9 cellular contexts compared by ENCODE assay signal in the genomic region with DNA sequence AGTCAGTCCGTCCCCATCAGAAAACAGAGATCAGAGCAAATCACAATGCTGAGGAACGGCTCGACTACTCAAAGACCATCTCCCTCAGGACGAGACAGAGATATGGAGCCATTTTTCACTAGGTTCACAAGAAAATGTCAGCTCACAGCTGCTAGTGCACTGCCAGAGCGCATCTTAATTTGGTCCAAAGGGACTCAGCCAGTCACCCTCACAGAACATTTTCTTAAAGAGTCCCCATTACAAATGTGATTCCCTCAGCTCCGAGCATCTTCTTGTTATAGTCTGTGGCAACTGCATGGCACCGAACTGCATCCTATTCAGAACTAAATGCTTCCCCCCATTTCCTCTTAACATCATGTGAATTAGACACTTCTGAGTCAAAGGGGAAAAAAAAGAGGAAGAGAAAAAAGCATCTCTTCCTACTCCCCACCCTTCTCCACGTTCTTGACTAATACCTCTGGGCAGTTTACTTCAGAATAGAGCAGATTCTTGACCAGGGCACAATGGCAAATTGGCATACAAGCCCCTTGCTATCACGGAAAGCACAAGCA.
DNase-seq lines count a peak whose midpoint lies in the region; ATAC-seq, FAIRE-seq and TF ChIP-seq lines count a peak whose summit lies in the region.
"Had no signal": no experiment of that assay in that cellular context is flagged by ENCODE, and none has a peak within 500 bp of the region (broad histone marks: within the 10 kb centered on the region; RNA-seq: fewer than 3 reads in every experiment).

No MANE protein-coding gene starts in this region.

- no peak overlapping the region for H2BK120ac ChIP-seq in trophoblast cell (ENCODE audit: insufficient read depth, low read length, poor library complexity)

- no peak overlapping the region for H4K91ac ChIP-seq in trophoblast cell (ENCODE audit: low read depth, low read length)

- no peaks in the 10 kb centered on the region for H3K79me2 ChIP-seq in trophoblast cell (ENCODE audit: control insufficient read depth, insufficient read depth, low read length, poor library complexity)

- no peak for TF ChIP-seq CTCF in Calu3 (IDR thresholded peaks at IDR 0.05; ENCODE audit: unreplicated experiment)
- TF ChIP-seq CTCF in CD8-positive, alpha-beta T cell (IDR thresholded peaks at IDR 0.05) = no peak

- no peaks in the 10 kb centered on the region for H3K36me3 ChIP-seq in trophoblast cell (ENCODE audit: control insufficient read depth in 1 of 2, insufficient read depth in 2 of 2, low read length in 2 of 2)
- no peaks in the 10 kb centered on the region for H3K36me3 ChIP-seq in CD8-positive, alpha-beta T cell (ENCODE audit: insufficient read depth, low read length)

- peaks cover 6% of the 10 kb centered on the region for H3K36me3 Mint-ChIP-seq in Calu3 (ENCODE audit: insufficient read depth, unreplicated experiment)
- H3K36me3 Mint-ChIP-seq in CD8-positive, alpha-beta T cell = no peaks in the 10 kb centered on the region

- no peak overlapping the region for H3K4ac ChIP-seq in trophoblast cell (ENCODE audit: low read depth, low read length)

- peak; percentile 79 for ATAC-seq in GM21526 (IDR thresholded peaks at IDR 0.05; ENCODE audit: low FRiP score, unreplicated experiment)
- ATAC-seq in CD8-positive, alpha-beta T cell = no peak

- H4K12ac ChIP-seq in trophoblast cell (ENCODE audit: low read depth, low read length) = no peak overlapping the region

- H3K9me3 ChIP-seq in trophoblast cell (ENCODE audit: insufficient read depth, low read depth, low read length) = no peaks in the 10 kb centered on the region
- no peaks in the 10 kb centered on the region for H3K9me3 ChIP-seq in CD8-positive, alpha-beta T cell (ENCODE audit: low read length)

- H3K27me3 Mint-ChIP-seq in Calu3 (ENCODE audit: unreplicated experiment) = no peaks in the 10 kb centered on the region
- H3K27me3 Mint-ChIP-seq in CD8-positive, alpha-beta T cell (ENCODE audit: low read depth) = peaks cover 3% of the 10 kb centered on the region

- H3K14ac ChIP-seq in trophoblast cell (ENCODE audit: low read length) = no peak overlapping the region

- H2AFZ ChIP-seq in trophoblast cell (ENCODE audit: insufficient read depth, low read length, poor library complexity) = peak overlapping the region; percentile 37

- no peaks in the 10 kb centered on the region for H3K27me3 ChIP-seq in trophoblast cell (ENCODE audit: insufficient read depth, low read length)
- H3K27me3 ChIP-seq in CD8-positive, alpha-beta T cell (ENCODE audit: insufficient read depth, low read length) = no peaks in the 10 kb centered on the region

- no peak overlapping the region for H4K8ac ChIP-seq in trophoblast cell (ENCODE audit: low read depth, low read length)

- no peaks in the 10 kb centered on the region for H3K9me3 Mint-ChIP-seq in Calu3 (ENCODE audit: low read depth, unreplicated experiment)
- H3K9me3 Mint-ChIP-seq in CD8-positive, alpha-beta T cell = no peaks in the 10 kb centered on the region
- H3K9me3 Mint-ChIP-seq: stimulated activated naive CD8-positive, alpha-beta T cell treated with anti-CD3 and anti-CD28 coated beads, Interleukin-15, Interleukin-2, amounts not matched to agents 100 ng/mL and 50 ng/mL, for 24 hours had no signal

- H3K4me3 ChIP-seq in trophoblast cell (ENCODE audit: low read depth, low read length) = no peak overlapping the region
- no peak overlapping the region for H3K4me3 ChIP-seq in CD8-positive, alpha-beta T cell (ENCODE audit: low read depth, low read length)

- CTCF ChIA-PET in Calu3 (lab: Charles Lee) = no interaction called here
- CTCF ChIA-PET in CD8-positive, alpha-beta T cell (lab: Charles Lee) = no interaction called here

- H2BK5ac ChIP-seq in trophoblast cell (ENCODE audit: low read depth, low read length, poor library complexity) = no peak overlapping the region

- DNase-seq in ELF-1 (ENCODE audit: low read depth, low spot score) = peak; percentile 8
- DNase-seq in HT1080 (ENCODE audit: low read depth) = peak; percentile 38
- peak; percentile 48 for DNase-seq in ecto neural progenitor cell (ENCODE audit: low spot score)
- DNase-seq in trophoblast cell = no peak
- DNase-seq in Calu3 = no peak
- DNase-seq in urothelium cell line (ENCODE audit: low spot score) = no peak
- DNase-seq in CD8-positive, alpha-beta T cell = no peak

- POLR2A ChIA-PET in CD8-positive, alpha-beta T cell (lab: Charles Lee) = no interaction called here

- no peaks in the 10 kb centered on the region for H3K79me1 ChIP-seq in trophoblast cell (ENCODE audit: low read length)

- no peak for FAIRE-seq in urothelium cell line (lab: Jason Lieb, UNC)

- no peak overlapping the region for H2BK12ac ChIP-seq in trophoblast cell (ENCODE audit: low read length)

- H3K23ac ChIP-seq in trophoblast cell (ENCODE audit: low read length) = no peak overlapping the region

- no peak overlapping the region for H3K9ac ChIP-seq in trophoblast cell (ENCODE audit: low read length)

- peaks cover 0 to 5% of the 10 kb centered on the region in 2 experiments for H3K4me1 ChIP-seq in trophoblast cell (ENCODE audit: control insufficient read depth in 1 of 2, insufficient read depth in 2 of 2, low read length in 2 of 2)
- no peaks in the 10 kb centered on the region for H3K4me1 ChIP-seq in CD8-positive, alpha-beta T cell (ENCODE audit: insufficient read depth, low read length)

- no peak overlapping the region for H2AK5ac ChIP-seq in trophoblast cell (ENCODE audit: low read length)

- no peak overlapping the region for H3K27ac ChIP-seq in trophoblast cell (ENCODE audit: low read depth, low read length)
- H3K27ac ChIP-seq in CD8-positive, alpha-beta T cell (ENCODE audit: low read depth, low read length) = no peak overlapping the region

- no CpG with 5 or more reads among the region's 9 CpGs for WGBS in trophoblast cell (ENCODE audit: extremely low coverage, insufficient coverage, insufficient read length)

- intact Hi-C loops in Calu3 (cut with micrococcal nuclease; ENCODE audit: unreplicated experiment) = no loop called here
- intact Hi-C loops in CD8-positive, alpha-beta T cell (cut with DNase I, micrococcal nuclease) = no loop called here

- no TSS peak for BruUV-seq in Calu3 (replicated peaks; lab: Mats Ljungman, UMichigan)

- H3K27ac Mint-ChIP-seq in Calu3 (ENCODE audit: unreplicated experiment) = no peak overlapping the region
- no peak overlapping the region for H3K27ac Mint-ChIP-seq in CD8-positive, alpha-beta T cell
- H3K27ac Mint-ChIP-seq: stimulated activated naive CD8-positive, alpha-beta T cell treated with anti-CD3 and anti-CD28 coated beads, Interleukin-15, Interleukin-2, amounts not matched to agents 100 ng/mL and 50 ng/mL, for 24 hours had no signal

- H3K4me1 Mint-ChIP-seq in Calu3 (ENCODE audit: low read depth, unreplicated experiment) = peaks cover 9% of the 10 kb centered on the region
- no peaks in the 10 kb centered on the region for H3K4me1 Mint-ChIP-seq in CD8-positive, alpha-beta T cell (ENCODE audit: low read depth)

- H3K4me2 ChIP-seq in trophoblast cell (ENCODE audit: low read length) = peak overlapping the region; percentile 20

- H3K18ac ChIP-seq in trophoblast cell (ENCODE audit: low read length) = no peak overlapping the region

- H3K4me3 Mint-ChIP-seq in Calu3 (ENCODE audit: low read depth, unreplicated experiment) = no peak overlapping the region
- H3K4me3 Mint-ChIP-seq in CD8-positive, alpha-beta T cell = no peak overlapping the region
- H3K4me3 Mint-ChIP-seq: stimulated activated naive CD8-positive, alpha-beta T cell treated with anti-CD3 and anti-CD28 coated beads, Interleukin-15, Interleukin-2, amounts not matched to agents 100 ng/mL and 50 ng/mL, for 24 hours had no signal

Comparison
In these comparisons a context has a peak if more than half of its experiments do, and no peak if none do; other contexts are left out.
1. DNase-seq: peak in ELF-1 (single experiment), HT1080 (single experiment) and ecto neural progenitor cell (single experiment); none in trophoblast cell (0 of 2), Calu3 (single experiment), urothelium cell line (single experiment) and CD8-positive, alpha-beta T cell (0 of 7).